In the genomic region with DNA sequence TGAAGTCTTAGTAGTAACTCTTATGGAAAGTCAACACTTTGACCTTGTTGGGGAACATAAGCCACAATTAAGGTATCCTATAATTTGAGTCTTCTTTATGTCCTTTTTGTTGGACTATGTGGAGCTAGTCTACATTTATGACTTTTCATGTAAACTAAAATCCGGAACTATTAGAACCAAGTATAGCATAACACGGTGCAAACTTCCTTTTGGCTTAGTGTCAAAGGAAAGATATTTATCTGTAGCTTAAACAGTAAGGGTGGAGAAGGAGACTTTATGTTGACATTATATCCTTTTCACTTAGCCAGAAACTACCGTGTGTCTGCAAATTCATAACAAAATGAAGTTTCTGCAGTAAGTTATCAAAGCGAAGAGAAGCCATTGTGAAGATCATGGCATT, we compare ENCODE assay signal across 14 cellular contexts.
"Had no signal": no experiment of that assay in that cellular context is flagged by ENCODE, and none has a peak within 500 bp of the region (broad histone marks: within the 10 kb centered on the region; RNA-seq: fewer than 3 reads in every experiment).

No MANE protein-coding gene starts in this region.

- H3K27ac ChIP-seq: ascending aorta, cardiac muscle cell, testis had no signal

- ATAC-seq: activated naive CD8-positive, alpha-beta T cell treated with anti-CD3 and anti-CD28 coated beads, Interleukin-2, amount 50 U/mL, for 24 hours; stimulated activated naive CD8-positive, alpha-beta T cell treated with anti-CD3 and anti-CD28 coated beads, Interleukin-15, Interleukin-2, amounts not matched to agents 100 U/mL and 50 U/mL, for 24 hours had no signal

- H3K27me3 ChIP-seq: ascending aorta, cardiac muscle cell, testis had no signal

- H3K4me3 ChIP-seq: ascending aorta, cardiac muscle cell, lung, testis had no signal

- FAIRE-seq: colon had no signal

- DNase-seq: activated B cell treated with CpG ODN at 0.5 μM for 24 hours; activated CD4-positive, alpha-beta T cell treated with anti-CD3 and anti-CD28 coated beads, Interleukin-2, amount 10 ng/mL, durations not matched to agents 24 days and 14 days; activated naive CD4-positive, alpha-beta T cell treated with Interleukin-2 at 50 U/mL for 16 hours; activated naive CD8-positive, alpha-beta T cell treated with anti-CD3 and anti-CD28 coated beads, Interleukin-2, amount 50 U/mL, for 24 hours; effector CD4-positive, alpha-beta T cell; stimulated activated CD4-positive, alpha-beta T cell treated with anti-CD3 and anti-CD28 coated beads, Interleukin-4, amount 100 ng/mL, for 1 hour; stimulated activated CD8-positive, alpha-beta memory T cell treated with anti-CD3 and anti-CD28 coated beads, Interleukin-4, amount 100 ng/mL, for 48 hours; stimulated activated naive CD8-positive, alpha-beta T cell treated with anti-CD3 and anti-CD28 coated beads, Interleukin-15, Interleukin-2, amounts not matched to agents 100 U/mL and 50 U/mL, for 24 hours; T-helper 1 cell; testis had no signal

- H3K9me3 ChIP-seq: ascending aorta, testis had no signal
